Comparison of ENCODE assay signal across 32 cellular contexts in the genomic region with DNA sequence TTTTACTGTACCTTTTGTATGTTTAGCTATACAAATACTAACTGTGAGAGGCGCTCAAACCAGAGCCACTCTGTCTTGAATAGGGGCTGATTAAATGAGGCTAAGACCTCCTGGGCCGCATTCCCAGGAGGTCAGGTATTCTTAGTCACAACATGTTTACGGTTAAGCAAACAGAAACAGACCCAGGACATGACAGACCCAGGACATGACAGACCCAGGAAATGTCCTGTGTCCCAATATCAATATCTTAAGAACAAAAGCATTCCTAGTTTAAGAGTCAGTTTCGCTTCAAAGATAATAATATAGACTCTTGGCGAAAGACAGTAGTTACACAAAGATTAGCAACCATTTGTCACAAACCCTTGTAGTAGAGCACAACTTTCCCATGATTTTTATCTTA.
DNase-seq lines count a peak whose midpoint lies in the region; ATAC-seq and TF ChIP-seq lines count a peak whose summit lies in the region.
"Had no signal": no experiment of that assay in that cellular context is flagged by ENCODE, and none has a peak within 500 bp of the region (broad histone marks: within the 10 kb centered on the region; RNA-seq: fewer than 3 reads in every experiment).

No MANE protein-coding gene starts in this region.

- H3K4ac ChIP-seq in trophoblast cell (ENCODE audit: low read depth, low read length), result no peak overlapping the region

- no peak overlapping the region for H3K27ac Mint-ChIP-seq in stimulated activated naive B cell treated with anti-CD40 and anti-IgM and Interleukin-4, amounts not matched to agents 10 μg/mL and 1 μg/mL and 100 μg/mL, for 72 hours
- no peak overlapping the region for H3K27ac Mint-ChIP-seq in activated naive CD4-positive, alpha-beta T cell treated with anti-CD3 and anti-CD28 coated beads, Interleukin-2, amount 10 ng/mL, durations not matched to agents 7 days and 5 days
- H3K27ac Mint-ChIP-seq: activated CD4-positive, alpha-beta memory T cell treated with anti-CD3 and anti-CD28 coated beads, Interleukin-2, amount 10 ng/mL, durations not matched to agents 7 days and 5 days; activated naive CD4-positive, alpha-beta T cell treated with anti-CD3 and anti-CD28 coated beads for 36 hours; activated T-helper 1 cell treated with anti-CD3 and anti-CD28 coated beads, Interleukin-12 subunit alpha, Interleukin-12 subunit beta, Interleukin-2, Interleukin-4 antibody, amounts not matched to agents 30 ng/mL and 10 ng/mL and 1 ng/mL, durations not matched to agents 14 hours and 24 hours and 36 hours; effector memory CD8-positive, alpha-beta T cell; stimulated activated naive CD8-positive, alpha-beta T cell treated with anti-CD3 and anti-CD28 coated beads, Interleukin-15, Interleukin-2, amounts not matched to agents 100 ng/mL and 50 ng/mL, for 24 hours had no signal

- peaks cover 0 to 5% of the 10 kb centered on the region in 2 donors for H3K27me3 Mint-ChIP-seq in stimulated activated naive B cell treated with anti-CD40 and anti-IgM and Interleukin-4, amounts not matched to agents 10 μg/mL and 1 μg/mL and 100 μg/mL, for 72 hours
- peaks cover 4% of the 10 kb centered on the region for H3K27me3 Mint-ChIP-seq in activated naive CD4-positive, alpha-beta T cell treated with anti-CD3 and anti-CD28 coated beads, Interleukin-2, amount 10 ng/mL, durations not matched to agents 7 days and 5 days

- H3K36me3 ChIP-seq in SJSA1, result no peaks in the 10 kb centered on the region
- no peaks in the 10 kb centered on the region for H3K36me3 ChIP-seq in trophoblast cell (ENCODE audit: control insufficient read depth in 1 of 2, insufficient read depth in 2 of 2, low read length in 2 of 2)
- H3K36me3 ChIP-seq: esophagus muscularis mucosa, HAP-1 had no signal

- no peaks in the 10 kb centered on the region for H3K36me3 Mint-ChIP-seq in stimulated activated naive B cell treated with anti-CD40 and anti-IgM and Interleukin-4, amounts not matched to agents 10 μg/mL and 1 μg/mL and 100 μg/mL, for 72 hours
- no peaks in the 10 kb centered on the region for H3K36me3 Mint-ChIP-seq in activated naive CD4-positive, alpha-beta T cell treated with anti-CD3 and anti-CD28 coated beads, Interleukin-2, amount 10 ng/mL, durations not matched to agents 7 days and 5 days

- peak; percentile 11 for DNase-seq in HT1080 (ENCODE audit: low read depth)
- DNase-seq in SJSA1 (ENCODE audit: low read depth in 1 of 2, low spot score in 2 of 2), result peak; percentile 72 to 84
- peak; percentile 90 for DNase-seq in epithelial cell of esophagus (ENCODE audit: low read depth)
- peak; percentile 89 to 95 for DNase-seq in trophoblast cell
- DNase-seq in glomerular visceral epithelial cell (ENCODE audit: extremely low spot score), result no peak
- no peak for DNase-seq in stimulated activated naive B cell treated with anti-CD40 and anti-IgM and Interleukin-4, amounts not matched to agents 10 μg/mL and 1 μg/mL and 100 μg/mL, for 72 hours
- DNase-seq in NCI-H1048 (lab: John Stamatoyannopoulos, UW), result no peak
- DNase-seq in activated naive CD4-positive, alpha-beta T cell treated with anti-CD3 and anti-CD28 coated beads, Interleukin-2, amount 10 ng/mL, durations not matched to agents 7 days and 5 days, result no peak
- DNase-seq: activated CD4-positive, alpha-beta memory T cell treated with anti-CD3 and anti-CD28 coated beads, Interleukin-2, amount 10 ng/mL, durations not matched to agents 7 days and 5 days; activated CD8-positive, alpha-beta memory T cell treated with anti-CD3 and anti-CD28 coated beads, Interleukin-2, amount 50 U/mL, for 4 hours; activated naive CD4-positive, alpha-beta T cell treated with anti-CD3 and anti-CD28 coated beads for 36 hours; C1 segment of cervical spinal cord; DMS53; effector memory CD8-positive, alpha-beta T cell; foreskin melanocyte; left cardiac atrium; NCI-H1092; NCI-H1930; NCI-H2171 treated with DMSO at 0.1 percent for 48 hours; NCI-H510A treated with DMSO at 0.1 percent for 48 hours; NK-92 treated with Interleukin-12 subunit alpha and Interleukin-12 subunit beta, amount 100 ng/mL, for 24 hours; retina; small intestine; stimulated activated CD4-positive, alpha-beta T cell treated with anti-CD3 and anti-CD28 coated beads, Interleukin-2, amount 100 ng/mL, for 24 hours; T-helper 2 cell; testis had no signal

- H3K27ac ChIP-seq in SJSA1, result peak overlapping the region; percentile 75
- H3K27ac ChIP-seq in trophoblast cell (ENCODE audit: low read depth, low read length), result peak overlapping the region; percentile 56
- H3K27ac ChIP-seq: coronary artery, esophagus muscularis mucosa, testis had no signal

- TF ChIP-seq CTCF in epithelial cell of esophagus (IDR thresholded peaks at IDR 0.05; ENCODE audit: insufficient read depth, low read depth, low read length, missing control alignments), result no peak

- H3K4me3 ChIP-seq in SJSA1 (no peak overlapping the region), epithelial cell of esophagus (ENCODE audit: low read length) (no peak overlapping the region), trophoblast cell (ENCODE audit: low read depth, low read length) (no peak overlapping the region)
- H3K4me3 ChIP-seq: coronary artery, esophagus muscularis mucosa, HAP-1, testis had no signal

- no peak overlapping the region for H3K18ac ChIP-seq in trophoblast cell (ENCODE audit: low read length)

- no CpG with 5 or more reads among the region's 5 CpGs for WGBS in trophoblast cell (ENCODE audit: extremely low coverage, insufficient coverage, insufficient read length)

- H3K4me1 ChIP-seq in SJSA1 (replicated peaks) (peaks cover 19% of the 10 kb centered on the region), trophoblast cell (ENCODE audit: control insufficient read depth in 1 of 2, insufficient read depth in 2 of 2, low read length in 2 of 2) (peaks cover 0 to 2% of the 10 kb centered on the region in 2 experiments)
- H3K4me1 ChIP-seq: esophagus muscularis mucosa, HAP-1, testis had no signal

- H3K23ac ChIP-seq in trophoblast cell (ENCODE audit: low read length), result no peak overlapping the region

- H3K9me3 ChIP-seq in SJSA1 (replicated peaks) (no peaks in the 10 kb centered on the region), trophoblast cell (ENCODE audit: insufficient read depth, low read depth, low read length) (no peaks in the 10 kb centered on the region)
- H3K9me3 ChIP-seq: HAP-1, testis had no signal

- CTCF ChIA-PET in activated naive CD4-positive, alpha-beta T cell treated with anti-CD3 and anti-CD28 coated beads, Interleukin-2, amount 10 ng/mL, durations not matched to agents 7 days and 5 days (lab: Charles Lee), result no interaction called here

- no peak overlapping the region for H4K91ac ChIP-seq in trophoblast cell (ENCODE audit: low read depth, low read length)

- no peak overlapping the region for H2AK5ac ChIP-seq in trophoblast cell (ENCODE audit: low read length)

- no peak overlapping the region for H2BK5ac ChIP-seq in trophoblast cell (ENCODE audit: low read depth, low read length, poor library complexity)

- H3K79me2 ChIP-seq in trophoblast cell (ENCODE audit: control insufficient read depth, insufficient read depth, low read length, poor library complexity), result no peaks in the 10 kb centered on the region

- H3K4me1 Mint-ChIP-seq in stimulated activated naive B cell treated with anti-CD40 and anti-IgM and Interleukin-4, amounts not matched to agents 10 μg/mL and 1 μg/mL and 100 μg/mL, for 72 hours, result no peaks in the 10 kb centered on the region
- no peaks in the 10 kb centered on the region for H3K4me1 Mint-ChIP-seq in activated naive CD4-positive, alpha-beta T cell treated with anti-CD3 and anti-CD28 coated beads, Interleukin-2, amount 10 ng/mL, durations not matched to agents 7 days and 5 days
- H3K4me1 Mint-ChIP-seq: activated CD4-positive, alpha-beta memory T cell treated with anti-CD3 and anti-CD28 coated beads, Interleukin-2, amount 10 ng/mL, durations not matched to agents 7 days and 5 days had no signal

- peaks cover 2% of the 10 kb centered on the region for H3K79me1 ChIP-seq in trophoblast cell (ENCODE audit: low read length)

- H3K9ac ChIP-seq in trophoblast cell (ENCODE audit: low read length), result no peak overlapping the region

- H2BK12ac ChIP-seq in trophoblast cell (ENCODE audit: low read length), result no peak overlapping the region

- H4K8ac ChIP-seq in trophoblast cell (ENCODE audit: low read depth, low read length), result no peak overlapping the region

- no peak overlapping the region for H2BK120ac ChIP-seq in trophoblast cell (ENCODE audit: insufficient read depth, low read length, poor library complexity)

- no peak for ATAC-seq in stimulated activated naive B cell treated with anti-CD40 and anti-IgM and Interleukin-4, amounts not matched to agents 10 μg/mL and 1 μg/mL and 100 μg/mL, for 72 hours (replicated peaks)
- ATAC-seq: effector memory CD8-positive, alpha-beta T cell; left cardiac atrium; Right ventricle myocardium inferior had no signal

- no peak overlapping the region for H2AFZ ChIP-seq in trophoblast cell (ENCODE audit: insufficient read depth, low read length, poor library complexity)

- H4K12ac ChIP-seq in trophoblast cell (ENCODE audit: low read depth, low read length), result no peak overlapping the region

- H3K14ac ChIP-seq in trophoblast cell (ENCODE audit: low read length), result no peak overlapping the region

- no peaks in the 10 kb centered on the region for H3K27me3 ChIP-seq in SJSA1 (replicated peaks)
- H3K27me3 ChIP-seq in trophoblast cell (ENCODE audit: insufficient read depth, low read length), result no peaks in the 10 kb centered on the region
- H3K27me3 ChIP-seq: esophagus muscularis mucosa, testis had no signal

- H3K4me2 ChIP-seq in trophoblast cell (ENCODE audit: low read length), result no peak overlapping the region

- H3K9me3 Mint-ChIP-seq in stimulated activated naive B cell treated with anti-CD40 and anti-IgM and Interleukin-4, amounts not matched to agents 10 μg/mL and 1 μg/mL and 100 μg/mL, for 72 hours, result no peaks in the 10 kb centered on the region
- no peaks in the 10 kb centered on the region for H3K9me3 Mint-ChIP-seq in activated naive CD4-positive, alpha-beta T cell treated with anti-CD3 and anti-CD28 coated beads, Interleukin-2, amount 10 ng/mL, durations not matched to agents 7 days and 5 days
- H3K9me3 Mint-ChIP-seq: activated CD4-positive, alpha-beta memory T cell treated with anti-CD3 and anti-CD28 coated beads, Interleukin-2, amount 10 ng/mL, durations not matched to agents 7 days and 5 days; activated T-helper 1 cell treated with anti-CD3 and anti-CD28 coated beads, Interleukin-12 subunit alpha, Interleukin-12 subunit beta, Interleukin-2, Interleukin-4 antibody, amounts not matched to agents 30 ng/mL and 10 ng/mL and 1 ng/mL, durations not matched to agents 14 hours and 24 hours and 36 hours; effector memory CD8-positive, alpha-beta T cell; stimulated activated naive CD8-positive, alpha-beta T cell treated with anti-CD3 and anti-CD28 coated beads, Interleukin-15, Interleukin-2, amounts not matched to agents 100 ng/mL and 50 ng/mL, for 24 hours had no signal

- no peak overlapping the region for H3K4me3 Mint-ChIP-seq in stimulated activated naive B cell treated with anti-CD40 and anti-IgM and Interleukin-4, amounts not matched to agents 10 μg/mL and 1 μg/mL and 100 μg/mL, for 72 hours
- no peak overlapping the region for H3K4me3 Mint-ChIP-seq in activated naive CD4-positive, alpha-beta T cell treated with anti-CD3 and anti-CD28 coated beads, Interleukin-2, amount 10 ng/mL, durations not matched to agents 7 days and 5 days
- H3K4me3 Mint-ChIP-seq: activated CD4-positive, alpha-beta memory T cell treated with anti-CD3 and anti-CD28 coated beads, Interleukin-2, amount 10 ng/mL, durations not matched to agents 7 days and 5 days; activated naive CD4-positive, alpha-beta T cell treated with anti-CD3 and anti-CD28 coated beads for 36 hours; activated T-helper 1 cell treated with anti-CD3 and anti-CD28 coated beads, Interleukin-12 subunit alpha, Interleukin-12 subunit beta, Interleukin-2, Interleukin-4 antibody, amounts not matched to agents 30 ng/mL and 10 ng/mL and 1 ng/mL, durations not matched to agents 14 hours and 24 hours and 36 hours; effector memory CD8-positive, alpha-beta T cell; stimulated activated naive CD8-positive, alpha-beta T cell treated with anti-CD3 and anti-CD28 coated beads, Interleukin-15, Interleukin-2, amounts not matched to agents 100 ng/mL and 50 ng/mL, for 24 hours had no signal

Comparison
In these comparisons a context has a peak if more than half of its experiments do, and no peak if none do; other contexts are left out.
1. DNase-seq: peak in HT1080 (single experiment), SJSA1 (2 of 2), epithelial cell of esophagus (single experiment) and trophoblast cell (2 of 2); none in glomerular visceral epithelial cell (single experiment), stimulated activated naive B cell treated with anti-CD40 and anti-IgM and Interleukin-4, amounts not matched to agents 10 μg/mL and 1 μg/mL and 100 μg/mL, for 72 hours (single experiment), NCI-H1048 (single experiment) and activated naive CD4-positive, alpha-beta T cell treated with anti-CD3 and anti-CD28 coated beads, Interleukin-2, amount 10 ng/mL, durations not matched to agents 7 days and 5 days (single experiment).